16 cellular contexts compared by ENCODE assay signal in genomic region chr14:50607181-50607580, GRCh38. TPM values are rescaled to one million over a fixed set of nuclear protein-coding genes. Genes with fewer than 3 reads are reported as not detected.
DNase-seq lines count a peak whose midpoint lies in the region; ATAC-seq, FAIRE-seq and TF ChIP-seq lines count a peak whose summit lies in the region.
"Had no signal": no experiment of that assay in that cellular context is flagged by ENCODE, and none has a peak within 500 bp of the region (broad histone marks: within the 10 kb centered on the region; RNA-seq: fewer than 3 reads in every experiment).

No MANE protein-coding gene starts in this region.

- no peak for FAIRE-seq in D721Med (lab: Jason Lieb, UNC)

- H3K4me3 ChIP-seq in AG04449 (ENCODE audit: low read depth, low read length) (no peak overlapping the region), skeletal muscle cell (ENCODE audit: low read depth, low read length) (no peak overlapping the region), PC-3 (ENCODE audit: low read length) (no peak overlapping the region)
- H3K4me3 ChIP-seq: colonic mucosa, SJSA1 had no signal

- H3K4me1 Mint-ChIP-seq in activated naive CD8-positive, alpha-beta T cell treated with anti-CD3 and anti-CD28 coated beads for 36 hours, result peaks cover 5% of the 10 kb centered on the region
- H3K4me1 Mint-ChIP-seq: memory B cell had no signal

- no peaks in the 10 kb centered on the region for H3K27me3 ChIP-seq in PC-3 (ENCODE audit: low read length)
- H3K27me3 ChIP-seq: colonic mucosa, SJSA1 had no signal

- TF ChIP-seq CTCF in AG04449 (IDR thresholded peaks at IDR 0.05; ENCODE audit: insufficient read depth, low read length, missing control alignments) (no peak), PC-3 (conservative IDR thresholded peaks at IDR 0.05; ENCODE audit: low read depth, low read length) (no peak), D721Med (IDR thresholded peaks at IDR 0.05; ENCODE audit: insufficient read depth, missing control alignments) (no peak)

- no peak overlapping the region for H3K27ac ChIP-seq in PC-3 (ENCODE audit: low read length)
- H3K27ac ChIP-seq: C4-2B, colonic mucosa, SJSA1 had no signal

- H2AFZ ChIP-seq in PC-3 (ENCODE audit: low read length), result no peak overlapping the region

- no TSS peak for BruUV-seq in PC-3 (replicated peaks; lab: Mats Ljungman, UMichigan)

- no peaks in the 10 kb centered on the region for H3K36me3 ChIP-seq in PC-3 (ENCODE audit: low read depth, low read length)
- H3K36me3 ChIP-seq: colonic mucosa, SJSA1 had no signal

- ATAC-seq in PC-3, result no peak

- CTCF ChIA-PET in AG04449 (lab: Yijun Ruan, JAX), result interaction anchor here (0.8 to 8.4 kb wide), 6 partner anchors 8 to 168 kb away, joined by 4 to 82 read pairs (median 6); no protein-coding TSS in a partner anchor
- CTCF ChIA-PET in PC-3 (lab: Charles Lee), result interaction anchor here (0.6 kb wide), 1 partner anchor 12 kb away, joined by 4 read pairs; no protein-coding TSS in a partner anchor

- no peak overlapping the region for H3K27ac Mint-ChIP-seq in activated naive CD8-positive, alpha-beta T cell treated with anti-CD3 and anti-CD28 coated beads for 36 hours
- H3K27ac Mint-ChIP-seq: memory B cell had no signal

- H3K4me2 ChIP-seq in PC-3 (ENCODE audit: low read length), result no peak overlapping the region

- H3K9me3 ChIP-seq in PC-3 (ENCODE audit: low read length), result no peaks in the 10 kb centered on the region
- H3K9me3 ChIP-seq: colonic mucosa, SJSA1 had no signal

- DNase-seq in AG04449 (ENCODE audit: low read depth, low spot score) (peak; percentile 65), GM03348 (ENCODE audit: low spot score) (peak; percentile 52), skeletal muscle cell (ENCODE audit: low read depth) (peak; percentile 32), GOT3 (lab: John Stamatoyannopoulos, UW) (no peak), PC-3 (no peak), D721Med (ENCODE audit: insufficient read length, low spot score) (no peak), cerebellum (ENCODE audit: low spot score) (no peak)
- peak; percentile 44 for DNase-seq in activated naive CD8-positive, alpha-beta T cell treated with anti-CD3 and anti-CD28 coated beads for 36 hours
- DNase-seq: colonic mucosa, EL, HCEC 1CT, NCI-H2029 treated with DMSO at 0.1 percent for 48 hours, substantia nigra had no signal

- no peaks in the 10 kb centered on the region for H3K36me3 Mint-ChIP-seq in activated naive CD8-positive, alpha-beta T cell treated with anti-CD3 and anti-CD28 coated beads for 36 hours
- H3K36me3 Mint-ChIP-seq: memory B cell had no signal

- H3K9me2 ChIP-seq in PC-3 (replicated peaks; ENCODE audit: low read length), result no peaks in the 10 kb centered on the region

- no peaks in the 10 kb centered on the region for H3F3A ChIP-seq in PC-3 (ENCODE audit: low read length, unreplicated experiment)

- no peaks in the 10 kb centered on the region for H3K4me1 ChIP-seq in PC-3 (ENCODE audit: insufficient read depth, low read length)
- H3K4me1 ChIP-seq: colonic mucosa, SJSA1 had no signal

- H3K79me2 ChIP-seq in PC-3 (ENCODE audit: low read length), result no peaks in the 10 kb centered on the region

- H3K9ac ChIP-seq in PC-3 (ENCODE audit: low read length), result no peak overlapping the region

- POLR2A ChIA-PET in AG04449 (lab: Yijun Ruan, JAX), result no interaction called here
- POLR2A ChIA-PET in PC-3 (lab: Charles Lee; ENCODE audit: unreplicated experiment), result interaction anchor here (0.7 kb wide), 1 partner anchor 123 kb away, joined by 4 read pairs; no protein-coding TSS in a partner anchor

- H3K9me3 Mint-ChIP-seq in activated naive CD8-positive, alpha-beta T cell treated with anti-CD3 and anti-CD28 coated beads for 36 hours, result no peaks in the 10 kb centered on the region
- H3K9me3 Mint-ChIP-seq: memory B cell had no signal

- no peak overlapping the region for H3K4me3 Mint-ChIP-seq in activated naive CD8-positive, alpha-beta T cell treated with anti-CD3 and anti-CD28 coated beads for 36 hours
- H3K4me3 Mint-ChIP-seq: memory B cell had no signal

- no peaks in the 10 kb centered on the region for H3K27me3 Mint-ChIP-seq in activated naive CD8-positive, alpha-beta T cell treated with anti-CD3 and anti-CD28 coated beads for 36 hours
- H3K27me3 Mint-ChIP-seq: memory B cell had no signal

- intact Hi-C loops in PC-3 (cut with micrococcal nuclease), result no loop called here

- H4K20me1 ChIP-seq in PC-3 (ENCODE audit: low read length), result no peaks in the 10 kb centered on the region

RNA-seq across cellular contexts. Expression of gene ATL1, which starts 47.2 kb away (rescaled TPM):
- 1 to 10 TPM in 1 of 2 experiments, under 1 TPM in 1; 0.60 to 1.4 TPM for total RNA-seq in activated naive CD8-positive, alpha-beta T cell treated with anti-CD3 and anti-CD28 coated beads for 36 hours
- 0.63 and 1.3 TPM in 2 replicates for total RNA-seq in PC-3 (2014; rRNA removed)
- total RNA-seq in cerebellum, result 57.2 TPM

Comparison
In these comparisons a context has a peak if more than half of its experiments do, and no peak if none do; other contexts are left out.
1. DNase-seq: peak in AG04449 (single experiment), GM03348 (single experiment), activated naive CD8-positive, alpha-beta T cell treated with anti-CD3 and anti-CD28 coated beads for 36 hours (single experiment) and skeletal muscle cell (single experiment); none in GOT3 (single experiment), PC-3 (single experiment), D721Med (single experiment) and cerebellum (single experiment).
2. RNA of gene ATL1, which starts 47.2 kb away (total RNA-seq): 57.2 TPM in cerebellum (single experiment); 0.60 to 1.4 TPM in activated naive CD8-positive, alpha-beta T cell treated with anti-CD3 and anti-CD28 coated beads for 36 hours and 0.63 to 1.3 TPM in PC-3; every median in the first group is over 10 times any median in the second.